11 cellular contexts compared by ENCODE assay signal in the genomic region with DNA sequence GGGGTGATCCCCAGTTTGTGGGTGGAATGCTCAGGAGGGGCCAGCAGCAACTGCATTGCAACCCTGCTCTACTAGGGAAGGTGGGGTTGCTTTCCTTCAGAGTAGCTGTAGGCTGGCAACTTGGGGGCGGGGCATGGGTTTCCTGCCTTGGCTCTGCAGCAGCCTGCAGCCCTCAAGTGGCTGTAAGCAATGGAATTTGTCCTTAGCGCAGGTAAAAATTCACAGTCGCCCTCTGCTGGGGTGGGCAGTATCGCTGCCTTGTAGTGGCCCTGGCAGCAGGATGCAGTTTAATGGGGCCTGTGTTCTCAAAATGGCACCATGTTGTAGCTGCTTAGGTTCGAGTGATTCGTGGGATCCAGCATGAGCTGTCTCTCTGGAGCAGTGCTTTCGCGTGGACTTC. TPM values are rescaled to one million over a fixed set of nuclear protein-coding genes. Genes with fewer than 3 reads are reported as not detected.
DNase-seq lines count a peak whose midpoint lies in the region; ATAC-seq and TF ChIP-seq lines count a peak whose summit lies in the region.
"Had no signal": no experiment of that assay in that cellular context is flagged by ENCODE, and none has a peak within 500 bp of the region (broad histone marks: within the 10 kb centered on the region; RNA-seq: fewer than 3 reads in every experiment).

No MANE protein-coding gene starts in this region.

- ATAC-seq in GM19467 (IDR thresholded peaks at IDR 0.05; ENCODE audit: unreplicated experiment) = no peak

- intact Hi-C loops in activated T-helper 1 cell treated with anti-CD3 and anti-CD28 coated beads, Interleukin-12 subunit alpha, Interleukin-12 subunit beta, Interleukin-2, Interleukin-4 antibody, amounts not matched to agents 30 ng/mL and 10 ng/mL and 1 ng/mL, durations not matched to agents 14 hours and 24 hours and 36 hours (cut with micrococcal nuclease) = no loop called here
- intact Hi-C loops in activated T-helper 2 cell treated with anti-CD3 and anti-CD28 coated beads, Interferon-gamma antibody, Interleukin-2, Interleukin-4, amounts not matched to agents 10 μg/mL and 5 μg/mL and 100 μg/mL, durations not matched to agents 14 hours and 24 hours and 36 hours (cut with micrococcal nuclease) = no loop called here

- peaks cover 17% of the 10 kb centered on the region for H3K36me3 Mint-ChIP-seq in activated T-helper 1 cell treated with anti-CD3 and anti-CD28 coated beads, Interleukin-12 subunit alpha, Interleukin-12 subunit beta, Interleukin-2, Interleukin-4 antibody, amounts not matched to agents 30 ng/mL and 10 ng/mL and 1 ng/mL, durations not matched to agents 14 hours and 24 hours and 36 hours (ENCODE audit: low read depth)
- H3K36me3 Mint-ChIP-seq in activated T-helper 2 cell treated with anti-CD3 and anti-CD28 coated beads, Interferon-gamma antibody, Interleukin-2, Interleukin-4, amounts not matched to agents 10 μg/mL and 5 μg/mL and 100 μg/mL, durations not matched to agents 14 hours and 24 hours and 36 hours (ENCODE audit: low read depth) = peaks cover 35% of the 10 kb centered on the region

- H3K27me3 Mint-ChIP-seq in activated T-helper 1 cell treated with anti-CD3 and anti-CD28 coated beads, Interleukin-12 subunit alpha, Interleukin-12 subunit beta, Interleukin-2, Interleukin-4 antibody, amounts not matched to agents 30 ng/mL and 10 ng/mL and 1 ng/mL, durations not matched to agents 14 hours and 24 hours and 36 hours (ENCODE audit: insufficient read depth) = no peaks in the 10 kb centered on the region
- no peaks in the 10 kb centered on the region for H3K27me3 Mint-ChIP-seq in activated T-helper 2 cell treated with anti-CD3 and anti-CD28 coated beads, Interferon-gamma antibody, Interleukin-2, Interleukin-4, amounts not matched to agents 10 μg/mL and 5 μg/mL and 100 μg/mL, durations not matched to agents 14 hours and 24 hours and 36 hours (ENCODE audit: low read depth)
- H3K27me3 Mint-ChIP-seq: IgD-negative memory B cell, naive B cell had no signal

- H3K27ac Mint-ChIP-seq in activated T-helper 1 cell treated with anti-CD3 and anti-CD28 coated beads, Interleukin-12 subunit alpha, Interleukin-12 subunit beta, Interleukin-2, Interleukin-4 antibody, amounts not matched to agents 30 ng/mL and 10 ng/mL and 1 ng/mL, durations not matched to agents 14 hours and 24 hours and 36 hours = no peak overlapping the region
- no peak overlapping the region for H3K27ac Mint-ChIP-seq in activated T-helper 2 cell treated with anti-CD3 and anti-CD28 coated beads, Interferon-gamma antibody, Interleukin-2, Interleukin-4, amounts not matched to agents 10 μg/mL and 5 μg/mL and 100 μg/mL, durations not matched to agents 14 hours and 24 hours and 36 hours

- H3K9me3 Mint-ChIP-seq in activated T-helper 1 cell treated with anti-CD3 and anti-CD28 coated beads, Interleukin-12 subunit alpha, Interleukin-12 subunit beta, Interleukin-2, Interleukin-4 antibody, amounts not matched to agents 30 ng/mL and 10 ng/mL and 1 ng/mL, durations not matched to agents 14 hours and 24 hours and 36 hours = peaks cover 23% of the 10 kb centered on the region
- H3K9me3 Mint-ChIP-seq in activated T-helper 2 cell treated with anti-CD3 and anti-CD28 coated beads, Interferon-gamma antibody, Interleukin-2, Interleukin-4, amounts not matched to agents 10 μg/mL and 5 μg/mL and 100 μg/mL, durations not matched to agents 14 hours and 24 hours and 36 hours = peaks cover 37% of the 10 kb centered on the region

- TF ChIP-seq CTCF in C4-2B (conservative IDR thresholded peaks at IDR 0.05) = peak; percentile 5; the same call in 1 of the 2 replicates

- in situ Hi-C loops in KBM-7 (cut with MboI; ENCODE audit: low pct_unique_long_range_greater_than_20kb, low sequenced_read_pairs) = no loop called here

- peaks cover 81% of the 10 kb centered on the region for H3K4me1 Mint-ChIP-seq in activated T-helper 1 cell treated with anti-CD3 and anti-CD28 coated beads, Interleukin-12 subunit alpha, Interleukin-12 subunit beta, Interleukin-2, Interleukin-4 antibody, amounts not matched to agents 30 ng/mL and 10 ng/mL and 1 ng/mL, durations not matched to agents 14 hours and 24 hours and 36 hours (ENCODE audit: low read depth)
- peaks cover 65% of the 10 kb centered on the region for H3K4me1 Mint-ChIP-seq in activated T-helper 2 cell treated with anti-CD3 and anti-CD28 coated beads, Interferon-gamma antibody, Interleukin-2, Interleukin-4, amounts not matched to agents 10 μg/mL and 5 μg/mL and 100 μg/mL, durations not matched to agents 14 hours and 24 hours and 36 hours (ENCODE audit: low read depth)

- H3K4me3 Mint-ChIP-seq in activated T-helper 1 cell treated with anti-CD3 and anti-CD28 coated beads, Interleukin-12 subunit alpha, Interleukin-12 subunit beta, Interleukin-2, Interleukin-4 antibody, amounts not matched to agents 30 ng/mL and 10 ng/mL and 1 ng/mL, durations not matched to agents 14 hours and 24 hours and 36 hours = no peak overlapping the region
- no peak overlapping the region for H3K4me3 Mint-ChIP-seq in activated T-helper 2 cell treated with anti-CD3 and anti-CD28 coated beads, Interferon-gamma antibody, Interleukin-2, Interleukin-4, amounts not matched to agents 10 μg/mL and 5 μg/mL and 100 μg/mL, durations not matched to agents 14 hours and 24 hours and 36 hours (ENCODE audit: low read depth)

- DNase-seq in KBM-7 (peak; percentile 26), islet precursor cell (peak; percentile 72), superior temporal gyrus (ENCODE audit: extremely low spot score) (no peak), hippocampal formation (lab: John Stamatoyannopoulos, UW) (no peak)
- DNase-seq in activated T-helper 1 cell treated with anti-CD3 and anti-CD28 coated beads, Interleukin-12 subunit alpha, Interleukin-12 subunit beta, Interleukin-2, Interleukin-4 antibody, amounts not matched to agents 30 ng/mL and 10 ng/mL and 1 ng/mL, durations not matched to agents 14 hours and 24 hours and 36 hours (ENCODE audit: low spot score) = peak; percentile 18
- no peak for DNase-seq in activated T-helper 2 cell treated with anti-CD3 and anti-CD28 coated beads, Interferon-gamma antibody, Interleukin-2, Interleukin-4, amounts not matched to agents 10 μg/mL and 5 μg/mL and 100 μg/mL, durations not matched to agents 14 hours and 24 hours and 36 hours (ENCODE audit: low spot score)
- DNase-seq: hypothalamus, naive B cell had no signal

- H3K27ac ChIP-seq in C4-2B = no peak overlapping the region

RNA-seq across cellular contexts. Expression of gene STT3B, which starts 29.8 kb away (rescaled TPM):
- 140 and 147 TPM in 2 replicates for total RNA-seq in activated T-helper 1 cell treated with anti-CD3 and anti-CD28 coated beads, Interleukin-12 subunit alpha, Interleukin-12 subunit beta, Interleukin-2, Interleukin-4 antibody, amounts not matched to agents 30 ng/mL and 10 ng/mL and 1 ng/mL, durations not matched to agents 14 hours and 24 hours and 36 hours
- total RNA-seq in activated T-helper 2 cell treated with anti-CD3 and anti-CD28 coated beads, Interferon-gamma antibody, Interleukin-2, Interleukin-4, amounts not matched to agents 10 μg/mL and 5 μg/mL and 100 μg/mL, durations not matched to agents 14 hours and 24 hours and 36 hours = 106 and 114 TPM in 2 replicates

Comparison
In these comparisons a context has a peak if more than half of its experiments do, and no peak if none do; other contexts are left out.
1. DNase-seq: peak in KBM-7 (single experiment), activated T-helper 1 cell treated with anti-CD3 and anti-CD28 coated beads, Interleukin-12 subunit alpha, Interleukin-12 subunit beta, Interleukin-2, Interleukin-4 antibody, amounts not matched to agents 30 ng/mL and 10 ng/mL and 1 ng/mL, durations not matched to agents 14 hours and 24 hours and 36 hours (single experiment) and islet precursor cell (single experiment); none in superior temporal gyrus (single experiment), hippocampal formation (0 of 2) and activated T-helper 2 cell treated with anti-CD3 and anti-CD28 coated beads, Interferon-gamma antibody, Interleukin-2, Interleukin-4, amounts not matched to agents 10 μg/mL and 5 μg/mL and 100 μg/mL, durations not matched to agents 14 hours and 24 hours and 36 hours (single experiment).